Comparison of ENCODE assay signal across 8 cellular contexts in the genomic region with DNA sequence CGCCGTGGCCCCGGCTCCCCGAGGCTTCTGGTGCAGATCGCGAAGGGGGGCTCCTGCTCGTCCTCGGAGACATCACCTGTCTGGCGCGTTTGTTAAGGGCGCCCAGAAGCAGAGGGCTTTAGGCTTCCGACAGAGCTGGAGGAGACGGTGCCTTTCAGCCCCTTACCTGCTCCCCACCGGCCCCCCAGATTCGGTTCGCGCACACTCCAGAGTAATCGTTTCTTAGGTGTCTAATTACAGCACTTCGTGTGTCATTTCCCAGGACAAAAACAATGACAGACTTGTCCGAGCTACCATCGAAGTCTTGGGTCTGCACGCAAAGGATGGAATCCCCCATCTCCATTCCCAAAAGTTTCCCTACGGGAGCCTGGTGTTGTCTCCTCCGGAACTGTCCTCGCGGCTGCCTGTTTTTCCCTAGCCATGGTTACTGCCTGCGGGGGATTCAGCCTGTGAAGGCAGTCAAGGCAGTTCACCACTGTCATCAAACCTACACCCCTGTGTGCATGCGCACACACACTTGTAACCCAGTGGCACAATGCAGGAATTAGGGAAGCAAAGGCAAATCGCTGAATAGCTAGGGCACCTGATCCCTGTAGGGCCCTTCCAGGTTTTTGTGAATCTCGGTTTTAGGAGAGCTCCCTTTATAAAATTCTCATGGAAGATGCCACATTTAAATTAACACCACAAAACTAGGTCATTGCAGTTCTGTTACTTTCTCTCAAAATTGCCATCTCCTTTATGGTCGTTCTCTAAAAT. TPM values are rescaled to one million over a fixed set of nuclear protein-coding genes. Genes with fewer than 3 reads are reported as not detected.
DNase-seq lines count a peak whose midpoint lies in the region; ATAC-seq and TF ChIP-seq lines count a peak whose summit lies in the region.

No MANE protein-coding gene starts in this region.

- DNase-seq in Ammon's horn (ENCODE audit: low spot score) (peak; percentile 75), HK-2 (ENCODE audit: unreplicated experiment) (peak; percentile 7), T-cell (peak in 2 of 34 experiments; percentile 0 to 2), erythroblast (lab: John Stamatoyannopoulos, UW) (peak; percentile 35 to 49), GM19240 (ENCODE audit: insufficient read length, low spot score) (no peak)

- H3K4me3 ChIP-seq in mesodermal cell (ENCODE audit: extremely low read depth, insufficient read depth, low read length, poor library complexity, severe bottlenecking) (peak overlapping the region; percentile 71), thymus (ENCODE audit: low read length) (peak overlapping the region; percentile 67)

- peak overlapping the region; percentile 40 to 74 (median 70) for H3K4me3 Mint-ChIP-seq in T-cell

- ATAC-seq in T-cell (replicated peaks in 1 of 4) (peak in 2 of 4 experiments; percentile 42 to 50), GM21717 (IDR thresholded peaks at IDR 0.05; ENCODE audit: unreplicated experiment) (no peak)

- no peaks in the 10 kb centered on the region for H3K36me3 ChIP-seq in mesodermal cell (ENCODE audit: control insufficient read depth, insufficient read depth, low read length)
- no peaks in the 10 kb centered on the region for H3K36me3 ChIP-seq in thymus (ENCODE audit: control insufficient read depth, insufficient read depth)

- peak overlapping the region; percentile 95 for H3K27ac ChIP-seq in mesodermal cell (ENCODE audit: low read depth, low read length, severe bottlenecking)
- peak overlapping the region; percentile 90 for H3K27ac ChIP-seq in thymus (ENCODE audit: low read depth)

- 4 to 5% methylated on average over 24 to 30 of the region's 31 CpGs for WGBS in mesodermal cell (ENCODE audit: insufficient coverage in 2 of 2), 2 experiments
- WGBS in thymus = 17% methylated on average over 31 of the region's 31 CpGs

- H3K27me3 Mint-ChIP-seq in T-cell = peaks cover 54 to 58% of the 10 kb centered on the region in 2 donors

- H3K4me1 ChIP-seq in mesodermal cell (ENCODE audit: control insufficient read depth, insufficient read depth, low read length, poor library complexity, severe bottlenecking) (no peaks in the 10 kb centered on the region), thymus (ENCODE audit: control insufficient read depth, insufficient read depth, low read length) (peaks cover 9% of the 10 kb centered on the region)

- peaks cover 4 to 12% (median 6%) of the 10 kb centered on the region in 3 donors for H3K4me1 Mint-ChIP-seq in T-cell

- CTCF ChIA-PET in T-cell (lab: Charles Lee) = interaction anchor here in 1 of 2 donors (0.6 kb wide), 1 partner anchor 910 kb away, joined by 3 read pairs; no protein-coding TSS in a partner anchor

- no peak overlapping the region for H3K27ac Mint-ChIP-seq in T-cell

- H3K9me3 Mint-ChIP-seq in T-cell = peaks cover 0 to 10% (median 7%) of the 10 kb centered on the region in 3 donors

- POLR2A ChIA-PET in T-cell (lab: Charles Lee) = no interaction called here

- H3K36me3 Mint-ChIP-seq in T-cell = no peaks in the 10 kb centered on the region

- peaks cover 19% of the 10 kb centered on the region for H3K27me3 ChIP-seq in thymus (ENCODE audit: control insufficient read depth, insufficient read depth)

- TF ChIP-seq POLR2A in erythroblast (IDR thresholded peaks at IDR 0.05; ENCODE audit: low read length) = peak; percentile 12

- H3K9me3 ChIP-seq in mesodermal cell (ENCODE audit: control insufficient read depth, low read length) = peaks cover 2% of the 10 kb centered on the region
- no peaks in the 10 kb centered on the region for H3K9me3 ChIP-seq in thymus (ENCODE audit: control insufficient read depth)

RNA-seq across cellular contexts. Expression of gene CDC42BPA, which starts 0.7 kb away (rescaled TPM):
- 1 to 10 TPM in 1 of 5 donors, under 1 TPM in 4; 0.33 to 1.6 (median 0.86) TPM for total RNA-seq in T-cell
- polyA plus RNA-seq in mesodermal cell (2013, experiment 1 of 2) = 16.6 TPM
- 18.4 TPM for polyA plus RNA-seq in mesodermal cell (2013, experiment 2 of 2)
- polyA plus RNA-seq in thymus = 3.7 TPM
